ENCODE assay signal across 8 cellular contexts in genomic region chr19:1592755-1593628, GRCh38. TPM values are rescaled to one million over a fixed set of nuclear protein-coding genes. Genes with fewer than 3 reads are reported as not detected.
DNase-seq lines count a peak whose midpoint lies in the region; TF ChIP-seq lines count a peak whose summit lies in the region.

A gene with protein sequence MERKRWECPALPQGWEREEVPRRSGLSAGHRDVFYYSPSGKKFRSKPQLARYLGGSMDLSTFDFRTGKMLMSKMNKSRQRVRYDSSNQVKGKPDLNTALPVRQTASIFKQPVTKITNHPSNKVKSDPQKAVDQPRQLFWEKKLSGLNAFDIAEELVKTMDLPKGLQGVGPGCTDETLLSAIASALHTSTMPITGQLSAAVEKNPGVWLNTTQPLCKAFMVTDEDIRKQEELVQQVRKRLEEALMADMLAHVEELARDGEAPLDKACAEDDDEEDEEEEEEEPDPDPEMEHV (minus strand): TSS chr19:1592865. CDS start chr19:1592631, 234 bp downstream.

- no peaks in the 10 kb centered on the region for H3K27me3 ChIP-seq in suprapubic skin

- H3K4me1 ChIP-seq in HEK293 (ENCODE audit: control insufficient read depth, insufficient read depth, low read length) (no peaks in the 10 kb centered on the region), suprapubic skin (peaks cover 34% of the 10 kb centered on the region)

- H3K9me3 ChIP-seq in HEK293 (ENCODE audit: control insufficient read depth, insufficient read depth, low read depth, low read length) (no peaks in the 10 kb centered on the region), suprapubic skin (no peaks in the 10 kb centered on the region)

- POLR2A ChIA-PET in HEK293 (lab: Yijun Ruan, JAX): interaction anchor here (0.5 to 2.8 kb wide), 19 partner anchors 9 to 830 kb away, joined by 3 to 27 read pairs (median 4); partner anchors contain the start of gene UQCR11

- DNase-seq in GDM1 (lab: John Stamatoyannopoulos, UW) (peak; percentile 91), MV-4-11 (lab: John Stamatoyannopoulos, UW) (peak; percentile 93), SK-N-DZ (ENCODE audit: low spot score) (peak; percentile 91), globus pallidus (ENCODE audit: low spot score) (peak; percentile 94), occipital lobe (lab: John Stamatoyannopoulos, UW) (peak; percentile 85), suprapubic skin (ENCODE audit: low spot score in 2 of 2) (peak; percentile 94 to 95)
- DNase-seq in activated naive CD4-positive, alpha-beta T cell treated with anti-CD3 and anti-CD28 coated beads, Interleukin-2, amount 10 ng/mL, durations not matched to agents 7 days and 5 days: peak; percentile 91

- H3K27ac Mint-ChIP-seq in activated naive CD4-positive, alpha-beta T cell treated with anti-CD3 and anti-CD28 coated beads, Interleukin-2, amount 10 ng/mL, durations not matched to agents 7 days and 5 days: peak within 1 kb of the TSS; percentile 89

- TF ChIP-seq CTCF in HEK293 (tag by site-specific recombination; IDR thresholded peaks at IDR 0.05): no peak
- TF ChIP-seq CTCF in suprapubic skin (IDR thresholded peaks at IDR 0.05): no peak

- peaks cover 13% of the 10 kb centered on the region for H3K36me3 Mint-ChIP-seq in activated naive CD4-positive, alpha-beta T cell treated with anti-CD3 and anti-CD28 coated beads, Interleukin-2, amount 10 ng/mL, durations not matched to agents 7 days and 5 days

- CTCF ChIA-PET in HEK293 (lab: Yijun Ruan, JAX): interaction anchor here (0.8 to 1.0 kb wide), 3 partner anchors 47 to 195 kb away, joined by 3 to 5 read pairs (median 3); no protein-coding TSS in a partner anchor
- CTCF ChIA-PET in activated naive CD4-positive, alpha-beta T cell treated with anti-CD3 and anti-CD28 coated beads, Interleukin-2, amount 10 ng/mL, durations not matched to agents 7 days and 5 days (lab: Charles Lee): interaction anchor here (1.4 to 1.9 kb wide), 3 partner anchors 9 to 13 kb away, joined by 3 to 7 read pairs (median 4); no protein-coding TSS in a partner anchor

- TF ChIP-seq POLR2A in suprapubic skin (IDR thresholded peaks at IDR 0.05): no peak

- no peaks in the 10 kb centered on the region for H3K27me3 Mint-ChIP-seq in activated naive CD4-positive, alpha-beta T cell treated with anti-CD3 and anti-CD28 coated beads, Interleukin-2, amount 10 ng/mL, durations not matched to agents 7 days and 5 days

- peaks cover 23% of the 10 kb centered on the region for H3K4me1 Mint-ChIP-seq in activated naive CD4-positive, alpha-beta T cell treated with anti-CD3 and anti-CD28 coated beads, Interleukin-2, amount 10 ng/mL, durations not matched to agents 7 days and 5 days

- H3K4me3 ChIP-seq in HEK293 (ENCODE audit: low read depth, low read length) (peak within 1 kb of the TSS; percentile 84), suprapubic skin (peak within 1 kb of the TSS; percentile 83)

- peak within 1 kb of the TSS; percentile 86 for H3K4me3 Mint-ChIP-seq in activated naive CD4-positive, alpha-beta T cell treated with anti-CD3 and anti-CD28 coated beads, Interleukin-2, amount 10 ng/mL, durations not matched to agents 7 days and 5 days

- peak within 1 kb of the TSS; percentile 100 for H3K27ac ChIP-seq in HEK293 (ENCODE audit: extremely low read depth, low read depth, low read length)
- peak within 1 kb of the TSS; percentile 98 for H3K27ac ChIP-seq in suprapubic skin

- H3K9me3 Mint-ChIP-seq in activated naive CD4-positive, alpha-beta T cell treated with anti-CD3 and anti-CD28 coated beads, Interleukin-2, amount 10 ng/mL, durations not matched to agents 7 days and 5 days: no peaks in the 10 kb centered on the region

- 12% methylated on average over 30 of the region's 74 CpGs for WGBS in suprapubic skin

- peaks cover 14 to 36% of the 10 kb centered on the region in 2 experiments; a peak in 2 of 3 replicates for H3K36me3 ChIP-seq in HEK293 (ENCODE audit: control insufficient read depth in 2 of 2, insufficient read depth in 1 of 2, low read length in 2 of 2)
- H3K36me3 ChIP-seq in suprapubic skin: peaks cover 29% of the 10 kb centered on the region

- TF ChIP-seq EP300 in suprapubic skin (IDR thresholded peaks at IDR 0.05): no peak

TF ChIP-seq in HEK293, 187 proteins besides CTCF, POLR2A, EP300 and RAD21 (continues in another document):
- TF ChIP-seq ZBTB20 (tag by site-specific recombination; IDR thresholded peaks at IDR 0.05): peak; percentile 30; the same call in 1 of the 2 replicates
- TF ChIP-seq ZNF335 (tag by site-specific recombination; conservative IDR thresholded peaks at IDR 0.05): peak; percentile 87
- TF ChIP-seq, protein P1, sequence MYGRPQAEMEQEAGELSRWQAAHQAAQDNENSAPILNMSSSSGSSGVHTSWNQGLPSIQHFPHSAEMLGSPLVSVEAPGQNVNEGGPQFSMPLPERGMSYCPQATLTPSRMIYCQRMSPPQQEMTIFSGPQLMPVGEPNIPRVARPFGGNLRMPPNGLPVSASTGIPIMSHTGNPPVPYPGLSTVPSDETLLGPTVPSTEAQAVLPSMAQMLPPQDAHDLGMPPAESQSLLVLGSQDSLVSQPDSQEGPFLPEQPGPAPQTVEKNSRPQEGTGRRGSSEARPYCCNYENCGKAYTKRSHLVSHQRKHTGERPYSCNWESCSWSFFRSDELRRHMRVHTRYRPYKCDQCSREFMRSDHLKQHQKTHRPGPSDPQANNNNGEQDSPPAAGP (tag by site-specific recombination; IDR thresholded peaks at IDR 0.05): peak; percentile 33; the same call in 1 of the 2 replicates
- TF ChIP-seq ZNF391 (tag by site-specific recombination; IDR thresholded peaks at IDR 0.05; ENCODE audit: borderline replicate concordance, low read depth): no peak
- peak; percentile 24; the same call in 1 of the 2 replicates for TF ChIP-seq ZNF561 (tag by site-specific recombination; IDR thresholded peaks at IDR 0.05; ENCODE audit: borderline replicate concordance)
- TF ChIP-seq WT1 (tag by site-specific recombination; IDR thresholded peaks at IDR 0.05): 0 out of 2 replicates have a peak, but pooled peaks have one; percentile 23
- no peak for TF ChIP-seq ZNF623 (tag by site-specific recombination; IDR thresholded peaks at IDR 0.05)
- TF ChIP-seq, protein P2, sequence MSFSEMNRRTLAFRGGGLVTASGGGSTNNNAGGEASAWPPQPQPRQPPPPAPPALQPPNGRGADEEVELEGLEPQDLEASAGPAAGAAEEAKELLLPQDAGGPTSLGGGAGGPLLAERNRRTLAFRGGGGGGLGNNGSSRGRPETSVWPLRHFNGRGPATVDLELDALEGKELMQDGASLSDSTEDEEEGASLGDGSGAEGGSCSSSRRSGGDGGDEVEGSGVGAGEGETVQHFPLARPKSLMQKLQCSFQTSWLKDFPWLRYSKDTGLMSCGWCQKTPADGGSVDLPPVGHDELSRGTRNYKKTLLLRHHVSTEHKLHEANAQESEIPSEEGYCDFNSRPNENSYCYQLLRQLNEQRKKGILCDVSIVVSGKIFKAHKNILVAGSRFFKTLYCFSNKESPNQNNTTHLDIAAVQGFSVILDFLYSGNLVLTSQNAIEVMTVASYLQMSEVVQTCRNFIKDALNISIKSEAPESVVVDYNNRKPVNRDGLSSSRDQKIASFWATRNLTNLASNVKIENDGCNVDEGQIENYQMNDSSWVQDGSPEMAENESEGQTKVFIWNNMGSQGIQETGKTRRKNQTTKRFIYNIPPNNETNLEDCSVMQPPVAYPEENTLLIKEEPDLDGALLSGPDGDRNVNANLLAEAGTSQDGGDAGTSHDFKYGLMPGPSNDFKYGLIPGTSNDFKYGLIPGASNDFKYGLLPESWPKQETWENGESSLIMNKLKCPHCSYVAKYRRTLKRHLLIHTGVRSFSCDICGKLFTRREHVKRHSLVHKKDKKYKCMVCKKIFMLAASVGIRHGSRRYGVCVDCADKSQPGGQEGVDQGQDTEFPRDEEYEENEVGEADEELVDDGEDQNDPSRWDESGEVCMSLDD (tag by site-specific recombination; IDR thresholded peaks at IDR 0.05): peak; percentile 85
- TF ChIP-seq ZNF555 (tag by site-specific recombination; conservative IDR thresholded peaks at IDR 0.05): no peak
- TF ChIP-seq ZNF37A (tag by site-specific recombination; IDR thresholded peaks at IDR 0.05): no peak
- peak; percentile 16; the same call in 1 of the 2 replicates for TF ChIP-seq ZEB2 (tag by site-specific recombination; IDR thresholded peaks at IDR 0.05)
- TF ChIP-seq ZNF660 (tag by site-specific recombination; IDR thresholded peaks at IDR 0.05): 0 out of 2 replicates have a peak, but pooled peaks have one; percentile 15
- TF ChIP-seq KLF16 (tag by site-specific recombination; IDR thresholded peaks at IDR 0.05): 0 out of 2 replicates have a peak, but pooled peaks have one; percentile 17
- 0 out of 2 replicates have a peak, but pooled peaks have one; percentile 23 for TF ChIP-seq ZNF24 (tag by site-specific recombination; IDR thresholded peaks at IDR 0.05)
- peak; percentile 34; the same call in 1 of the 2 replicates for TF ChIP-seq SP7 (tag by site-specific recombination; IDR thresholded peaks at IDR 0.05)
- TF ChIP-seq GLI2 (tag by site-specific recombination; IDR thresholded peaks at IDR 0.05; ENCODE audit: borderline replicate concordance, low read depth): no peak
- TF ChIP-seq ZFHX2 (tag by site-specific recombination; conservative IDR thresholded peaks at IDR 0.05): 0 out of 2 replicates have a peak, but pooled peaks have one; percentile 27
- TF ChIP-seq ZXDB (tag by site-specific recombination; IDR thresholded peaks at IDR 0.05): 0 out of 2 replicates have a peak, but pooled peaks have one; percentile 25
- peak; percentile 75; the same call in 1 of the 2 replicates for TF ChIP-seq ZBTB7A (tag by site-specific recombination; IDR thresholded peaks at IDR 0.05; ENCODE audit: low read depth)
- TF ChIP-seq ZNF416 (tag by site-specific recombination; IDR thresholded peaks at IDR 0.05): no peak
- TF ChIP-seq YY2 (tag by site-specific recombination; IDR thresholded peaks at IDR 0.05): no peak
- peak; percentile 61 for TF ChIP-seq ZNF341 (tag by site-specific recombination; IDR thresholded peaks at IDR 0.05; ENCODE audit: low read depth)
- peak; percentile 29; the same call in 1 of the 2 replicates for TF ChIP-seq ZNF362 (tag by site-specific recombination; IDR thresholded peaks at IDR 0.05)

RNA-seq across cellular contexts. Expression of the gene that starts here (rescaled TPM):
- 135 and 155 TPM in 2 replicates for polyA plus RNA-seq in SK-N-DZ (2014; cell fraction: cytosol; rRNA removed)
- polyA plus RNA-seq in SK-N-DZ (2014; cell fraction: nucleus; rRNA removed): 218 and 233 TPM in 2 replicates
- total RNA-seq in occipital lobe (54.7 TPM), suprapubic skin (10 to 100 TPM; 53.2 to 87.9 (median 69.0) TPM)

Comparison
In these comparisons a context has a peak if more than half of its experiments do, and no peak if none do; other contexts are left out.
1. Peak in every context shown above with its lines: DNase-seq, H3K4me3 ChIP-seq and H3K27ac ChIP-seq.